24 cellular contexts compared by ENCODE assay signal in genomic region chr10:3693031-3693714, GRCh38.
"Had no signal": no experiment of that assay in that cellular context is flagged by ENCODE, and none has a peak within 500 bp of the region (broad histone marks: within the 10 kb centered on the region; RNA-seq: fewer than 3 reads in every experiment).

No MANE protein-coding gene starts in this region.

- H3K36me3 Mint-ChIP-seq: brain had no signal

- H3K79me2 ChIP-seq: hepatocyte had no signal

- H2AFZ ChIP-seq: hepatocyte had no signal

- H3K27me3 Mint-ChIP-seq: activated T-helper 17 cell treated with anti-CD3 and anti-CD28 coated beads, Interleukin-2, amount 50 U/mL, for 72 hours; brain had no signal

- ATAC-seq: activated CD8-positive, alpha-beta T cell treated with anti-CD3 and anti-CD28 coated beads for 36 hours; activated T-helper 17 cell treated with anti-CD3 and anti-CD28 coated beads, Interleukin-2, amount 50 U/mL, for 72 hours; foreskin keratinocyte; left colon; lower lobe of right lung; pancreas had no signal

- H3K4me2 ChIP-seq: hepatocyte had no signal

- H3K9me3 Mint-ChIP-seq: activated CD8-positive, alpha-beta T cell treated with anti-CD3 and anti-CD28 coated beads for 36 hours had no signal

- H3K27ac Mint-ChIP-seq: activated CD8-positive, alpha-beta T cell treated with anti-CD3 and anti-CD28 coated beads for 36 hours; activated T-helper 17 cell treated with anti-CD3 and anti-CD28 coated beads, Interleukin-2, amount 50 U/mL, for 72 hours had no signal

- H3K4me1 ChIP-seq: lower lobe of right lung, pancreas, sigmoid colon, spleen had no signal

- H3K4me3 ChIP-seq: dorsolateral prefrontal cortex, hepatocyte, lower lobe of right lung, pancreas, sigmoid colon, SJSA1, spleen, transverse colon had no signal

- H3K4me3 Mint-ChIP-seq: activated CD8-positive, alpha-beta T cell treated with anti-CD3 and anti-CD28 coated beads for 36 hours; activated T-helper 17 cell treated with anti-CD3 and anti-CD28 coated beads, Interleukin-2, amount 50 U/mL, for 72 hours; brain; neural crest cell had no signal

- H3K36me3 ChIP-seq: lower lobe of right lung, pancreas, sigmoid colon, SJSA1, spleen, transverse colon had no signal

- H3K27me3 ChIP-seq: dorsolateral prefrontal cortex, foreskin keratinocyte, hepatocyte, pancreas, sigmoid colon, SJSA1, spleen, transverse colon had no signal

- DNase-seq: activated CD4-positive, alpha-beta T cell treated with anti-CD3 and anti-CD28 coated beads for 48 hours; activated CD8-positive, alpha-beta T cell treated with anti-CD3 and anti-CD28 coated beads for 36 hours; activated naive CD4-positive, alpha-beta T cell treated with Interleukin-2 at 50 U/mL for 16 hours; activated T-cell treated with anti-CD3 and anti-CD28 coated beads, Interleukin-2, amount 50 U/mL, for 1 hour; anterior cingulate cortex; caudate nucleus; dorsolateral prefrontal cortex; foreskin keratinocyte; left colon; lower lobe of right lung; midbrain; pancreas; sigmoid colon; spleen; stimulated activated naive CD4-positive, alpha-beta T cell; substantia nigra; SW 1271; transverse colon had no signal

- H3K9me3 ChIP-seq: lower lobe of right lung, pancreas, sigmoid colon, SJSA1, spleen, transverse colon had no signal

- H3K27ac ChIP-seq: dorsolateral prefrontal cortex, epithelial cell of prostate, foreskin keratinocyte, hepatocyte, lower lobe of right lung, pancreas, sigmoid colon, SJSA1, spleen, transverse colon had no signal
